In genomic region chr2:215313219-215313656, GRCh38 we compare ENCODE assay signal across 10 cellular contexts. TPM values are rescaled to one million over a fixed set of nuclear protein-coding genes. Genes with fewer than 3 reads are reported as not detected.
A peak's percentile ranks its signal among the peaks of the same experiment; 100 is the strongest.
DNase-seq lines count a peak whose midpoint lies in the region; ATAC-seq and TF ChIP-seq lines count a peak whose summit lies in the region.
"Had no signal": no experiment of that assay in that cellular context is flagged by ENCODE, and none has a peak within 500 bp of the region (broad histone marks: within the 10 kb centered on the region; RNA-seq: fewer than 3 reads in every experiment).

No MANE protein-coding gene starts in this region.

- no peak for TF ChIP-seq CTCF in PC-3 (conservative IDR thresholded peaks at IDR 0.05; ENCODE audit: low read depth, low read length)
- TF ChIP-seq CTCF in endodermal cell (conservative IDR thresholded peaks at IDR 0.05): no peak
- TF ChIP-seq CTCF in spleen (IDR thresholded peaks at IDR 0.05 in 8 of 11, conservative IDR thresholded peaks at IDR 0.05 in 3 of 11): no peak
- TF ChIP-seq CTCF in GM20000 (IDR thresholded peaks at IDR 0.05; ENCODE audit: extremely low read depth, missing control alignments): no peak

- H3K9me3 Mint-ChIP-seq in activated T-cell treated with anti-CD3 and anti-CD28 coated beads, Interleukin-2, amount 50 U/mL, for 72 hours: no peaks in the 10 kb centered on the region
- no peaks in the 10 kb centered on the region for H3K9me3 Mint-ChIP-seq in endodermal cell

- peak overlapping the region; percentile 93 for H3K27ac Mint-ChIP-seq in activated T-cell treated with anti-CD3 and anti-CD28 coated beads, Interleukin-2, amount 50 U/mL, for 72 hours
- H3K27ac Mint-ChIP-seq in endodermal cell: no peak overlapping the region

- WGBS in endodermal cell (ENCODE audit: insufficient coverage in 1 of 2, insufficient read length in 1 of 2), 2 experiments: 90 to 93% methylated on average over 3 to 4 of the region's 4 CpGs
- 79 to 92% (median 87%) methylated on average over 4 of the region's 4 CpGs for WGBS in spleen, 5 donors

- H3K27ac ChIP-seq in PC-3 (ENCODE audit: low read length) (no peak overlapping the region), endodermal cell (ENCODE audit: low read depth, low read length) (no peak overlapping the region), spleen (peak overlapping the region in 5 of 8 donors; percentile 86 to 91 (median 87))

- no peak overlapping the region for H3K9ac ChIP-seq in PC-3 (ENCODE audit: low read length)
- H3K9ac ChIP-seq in endodermal cell (ENCODE audit: extremely low read depth, low read length, poor library complexity, severe bottlenecking): no peak overlapping the region

- H3K9me3 ChIP-seq in PC-3 (ENCODE audit: low read length) (no peaks in the 10 kb centered on the region), endodermal cell (ENCODE audit: control insufficient read depth, low read length) (no peaks in the 10 kb centered on the region), spleen (no peaks in the 10 kb centered on the region)
- H3K9me3 ChIP-seq: stomach had no signal

- CTCF ChIA-PET in PC-3 (lab: Charles Lee): no interaction called here

- no peaks in the 10 kb centered on the region for H3K27me3 Mint-ChIP-seq in activated T-cell treated with anti-CD3 and anti-CD28 coated beads, Interleukin-2, amount 50 U/mL, for 72 hours (ENCODE audit: low read depth)
- no peaks in the 10 kb centered on the region for H3K27me3 Mint-ChIP-seq in endodermal cell (ENCODE audit: insufficient read depth)

- H3K27me3 ChIP-seq in PC-3 (ENCODE audit: low read length) (no peaks in the 10 kb centered on the region), endodermal cell (ENCODE audit: control insufficient read depth, insufficient read depth, low read length, poor library complexity, severe bottlenecking) (no peaks in the 10 kb centered on the region), spleen (replicated peaks in 1 of 7) (no peaks in the 10 kb centered on the region)
- H3K27me3 ChIP-seq: stomach had no signal

- H3K9me2 ChIP-seq in PC-3 (replicated peaks; ENCODE audit: low read length): no peaks in the 10 kb centered on the region

- H2AFZ ChIP-seq in PC-3 (ENCODE audit: low read length): no peak overlapping the region

- H3K4me3 ChIP-seq in PC-3 (ENCODE audit: low read length) (peak overlapping the region; percentile 96), endodermal cell (ENCODE audit: low read length) (peak overlapping the region; percentile 82), spleen (peak overlapping the region in 5 of 8 donors; percentile 68 to 95 (median 89))

- H3K4me2 ChIP-seq in PC-3 (ENCODE audit: low read length): peak overlapping the region; percentile 100

- POLR2A ChIA-PET in PC-3 (lab: Charles Lee; ENCODE audit: unreplicated experiment): no interaction called here

- no peaks in the 10 kb centered on the region for H3F3A ChIP-seq in PC-3 (ENCODE audit: low read length, unreplicated experiment)

- peaks cover 49% of the 10 kb centered on the region for H3K4me1 ChIP-seq in PC-3 (ENCODE audit: insufficient read depth, low read length)
- no peaks in the 10 kb centered on the region for H3K4me1 ChIP-seq in endodermal cell (ENCODE audit: control insufficient read depth, insufficient read depth, low read length)
- H3K4me1 ChIP-seq in spleen: peaks cover 11 to 49% (median 24%) of the 10 kb centered on the region in 6 donors

- BruUV-seq in PC-3 (replicated peaks; lab: Mats Ljungman, UMichigan): no TSS peak

- H4K20me1 ChIP-seq in PC-3 (ENCODE audit: low read length): no peaks in the 10 kb centered on the region

- H3K4me1 Mint-ChIP-seq in activated T-cell treated with anti-CD3 and anti-CD28 coated beads, Interleukin-2, amount 50 U/mL, for 72 hours (ENCODE audit: low read depth): peaks cover 42% of the 10 kb centered on the region
- H3K4me1 Mint-ChIP-seq in endodermal cell: peaks cover 17% of the 10 kb centered on the region

- H3K4me3 Mint-ChIP-seq in activated T-cell treated with anti-CD3 and anti-CD28 coated beads, Interleukin-2, amount 50 U/mL, for 72 hours: peak overlapping the region; percentile 91 to 96
- H3K4me3 Mint-ChIP-seq in endodermal cell: peak overlapping the region; percentile 73

- H3K36me3 ChIP-seq in PC-3 (ENCODE audit: low read depth, low read length) (peaks cover 27% of the 10 kb centered on the region), endodermal cell (ENCODE audit: control insufficient read depth, insufficient read depth, low read length) (peaks cover 41% of the 10 kb centered on the region), spleen (peaks cover 0 to 49% (median 3%) of the 10 kb centered on the region in 6 donors)

- no peak for ATAC-seq in activated T-cell treated with anti-CD3 and anti-CD28 coated beads, Interleukin-2, amount 50 U/mL, for 72 hours (replicated peaks in 1 of 2)
- no peak for ATAC-seq in PC-3

- TF ChIP-seq POLR2A in spleen (IDR thresholded peaks at IDR 0.05): no peak

- H3K36me3 Mint-ChIP-seq in activated T-cell treated with anti-CD3 and anti-CD28 coated beads, Interleukin-2, amount 50 U/mL, for 72 hours (ENCODE audit: insufficient read depth in 2 of 2): peaks cover 7 to 18% of the 10 kb centered on the region in 2 donors
- H3K36me3 Mint-ChIP-seq in endodermal cell (ENCODE audit: low read depth): peaks cover 51% of the 10 kb centered on the region

- DNase-seq in activated T-cell treated with anti-CD3 and anti-CD28 coated beads, Interleukin-2, amount 50 U/mL, for 72 hours: no peak
- DNase-seq in activated T-cell treated with anti-CD3 and anti-CD28 coated beads, Interleukin-2, amount 50 U/mL, for 1 hour: no peak
- no peak for DNase-seq in PC-3
- DNase-seq in endodermal cell: no peak
- no peak for DNase-seq in spleen
- DNase-seq in NCI-H345 (lab: John Stamatoyannopoulos, UW): no peak
- no peak for DNase-seq in GM20000 (ENCODE audit: low spot score)
- DNase-seq in COLO829 (ENCODE audit: low spot score): no peak
- DNase-seq: NCI-H748 treated with DMSO at 0.1 percent for 48 hours, stomach had no signal

- H3K79me2 ChIP-seq in PC-3 (ENCODE audit: low read length): peaks cover 51% of the 10 kb centered on the region

- intact Hi-C loops in PC-3 (cut with micrococcal nuclease): loop anchor here (10.0 kb wide), 1 partner anchor 222 kb away; no protein-coding TSS in a partner anchor
- intact Hi-C loops in spleen (cut with DNase I; ENCODE audit: low total_unique reads): no loop called here

RNA-seq across cellular contexts. Expression of gene ATIC, which starts 1.4 kb away (rescaled TPM):
- 100 to 1,000 TPM; 189 to 237 TPM for total RNA-seq in activated T-cell treated with anti-CD3 and anti-CD28 coated beads, Interleukin-2, amount 50 U/mL, for 72 hours
- total RNA-seq in PC-3 (2014; rRNA removed) (41.7 and 78.8 TPM in 2 replicates), endodermal cell (100 to 1,000 TPM; 185 to 209 TPM), spleen (100 to 1,000 TPM in 1 of 7 donors, 10 to 100 TPM in 6; 50.5 to 101 (median 76.6) TPM)
- 122 TPM for polyA plus RNA-seq in endodermal cell (2013, experiment 1 of 2)
- polyA plus RNA-seq in endodermal cell (2013, experiment 2 of 2): 118 TPM
- polyA plus RNA-seq in spleen: 100 to 1,000 TPM; 136 to 165 (median 141) TPM

Comparison
In these comparisons a context has a peak if more than half of its experiments do, and no peak if none do; other contexts are left out.
1. H3K27ac ChIP-seq: peak in spleen (5 of 8); none in PC-3 (single experiment) and endodermal cell (single experiment).
2. Peak in every context shown above with its lines, with median percentiles within 50 percentile points of each other: H3K4me3 ChIP-seq.